ENCODE assay signal across 11 cellular contexts in genomic region chr1:6273380-6273891, GRCh38. TPM values are rescaled to one million over a fixed set of nuclear protein-coding genes. Genes with fewer than 3 reads are reported as not detected.
A peak's percentile ranks its signal among the peaks of the same experiment; 100 is the strongest.
DNase-seq lines count a peak whose midpoint lies in the region; ATAC-seq and TF ChIP-seq lines count a peak whose summit lies in the region.
"Had no signal": no experiment of that assay in that cellular context is flagged by ENCODE, and none has a peak within 500 bp of the region (broad histone marks: within the 10 kb centered on the region; RNA-seq: fewer than 3 reads in every experiment).

No MANE protein-coding gene starts in this region.

- DNase-seq in AG04449 (ENCODE audit: low read depth, low spot score) = peak; percentile 9
- DNase-seq in IMR-90 = peak; percentile 74
- no peak for DNase-seq in chondrocyte (ENCODE audit: low spot score)
- peak; percentile 60 for DNase-seq in medulla oblongata (ENCODE audit: extremely low spot score)
- no peak for DNase-seq in SIG-M5 (lab: John Stamatoyannopoulos, UW)
- no peak for DNase-seq in activated T-cell treated with anti-CD3 and anti-CD28 coated beads, Interleukin-2, amount 50 U/mL, for 48 hours
- no peak for DNase-seq in NOMO-1 treated with dmso at 0.1 percent for 144 hours (lab: John Stamatoyannopoulos, UW; ENCODE audit: unreplicated experiment)
- DNase-seq: activated naive CD8-positive, alpha-beta T cell treated with anti-CD3 and anti-CD28 coated beads, Interleukin-2, amount 10 ng/mL, durations not matched to agents 7 days and 5 days; CD8-positive, alpha-beta T cell; stimulated activated CD4-positive, alpha-beta T cell treated with anti-CD3 and anti-CD28 coated beads, Interleukin-4, amount 100 ng/mL, for 24 hours had no signal

- BruUV-seq in IMR-90 (replicated peaks; lab: Mats Ljungman, UMichigan) = no TSS peak

- H3K18ac ChIP-seq in IMR-90 (ENCODE audit: low read depth, low read length) = no peak overlapping the region

- TF ChIP-seq CTCF in AG04449 (IDR thresholded peaks at IDR 0.05; ENCODE audit: insufficient read depth, low read length, missing control alignments) (no peak), IMR-90 (conservative IDR thresholded peaks at IDR 0.05; ENCODE audit: low read depth, low read length) (no peak), chondrocyte (IDR thresholded peaks at IDR 0.05) (no peak)

- H3K4me3 ChIP-seq in AG04449 (ENCODE audit: low read depth, low read length) = no peak overlapping the region
- H3K4me3 ChIP-seq in IMR-90 (ENCODE audit: insufficient read depth, low read depth, low read length) = no peak overlapping the region

- no peak for TF ChIP-seq POLR2A in IMR-90 (IDR thresholded peaks at IDR 0.05; ENCODE audit: low read depth, low read length)

- peak overlapping the region; percentile 16 for H2AFZ ChIP-seq in IMR-90 (replicated peaks; ENCODE audit: low read length, poor library complexity)

- H3K27ac ChIP-seq in IMR-90 (ENCODE audit: insufficient read depth, low read length) = no peak overlapping the region

- POLR2A ChIA-PET in AG04449 (lab: Yijun Ruan, JAX) (no interaction called here), IMR-90 (lab: Charles Lee; ENCODE audit: unreplicated experiment) (no interaction called here)

- peaks cover 25% of the 10 kb centered on the region for H3K4me1 ChIP-seq in IMR-90 (ENCODE audit: control insufficient read depth, insufficient read depth, low read length)

- WGBS in IMR-90 (ENCODE audit: extremely low coverage in 2 of 2, insufficient read length in 1 of 2), 2 experiments = no CpG with 5 or more reads among the region's 19 CpGs

- H4K5ac ChIP-seq in IMR-90 (ENCODE audit: low read depth, low read length) = no peak overlapping the region

- CTCF ChIA-PET in AG04449 (lab: Yijun Ruan, JAX) (interaction anchor here (1.0 to 1.1 kb wide), 2 partner anchors 11 to 149 kb away, joined by 3 read pairs; no protein-coding TSS in a partner anchor), IMR-90 (lab: Yijun Ruan, JAX) (no interaction called here)

- 0 out of 2 replicates have a peak overlapping the region, but pooled peaks have one; percentile 10 for H2AK5ac ChIP-seq in IMR-90 (ENCODE audit: low read depth, low read length)

- ATAC-seq in IMR-90 (ENCODE audit: low read depth) (peak; percentile 51), GM18867 (IDR thresholded peaks at IDR 0.05; ENCODE audit: unreplicated experiment) (no peak)
- ATAC-seq: CD8-positive, alpha-beta T cell had no signal

- H3K23ac ChIP-seq in IMR-90 (ENCODE audit: low read depth, low read length) = no peak overlapping the region

- in situ Hi-C loops in IMR-90 (cut with MboI; ENCODE audit: low sequenced_read_pairs) = no loop called here

- no peak overlapping the region for H3K9ac ChIP-seq in IMR-90 (ENCODE audit: low read depth, low read length)

- H2BK120ac ChIP-seq in IMR-90 (ENCODE audit: low read depth, low read length) = no peak overlapping the region

- H3K79me1 ChIP-seq in IMR-90 (ENCODE audit: low read depth in 1 of 2, low read length in 2 of 2) = peaks cover 0 to 29% of the 10 kb centered on the region in 2 experiments; a peak in 2 of 4 replicates

- H4K91ac ChIP-seq in IMR-90 (ENCODE audit: insufficient read depth, low read depth, low read length) = no peak overlapping the region

- H3K9me1 ChIP-seq in IMR-90 (ENCODE audit: insufficient read depth, low read length) = peaks cover 12% of the 10 kb centered on the region; the same call in 1 of the 2 replicates

- H3K27ac Mint-ChIP-seq in chondrocyte (ENCODE audit: unreplicated experiment) = peak overlapping the region; percentile 57
- H3K27ac Mint-ChIP-seq: activated naive CD8-positive, alpha-beta T cell treated with anti-CD3 and anti-CD28 coated beads, Interleukin-2, amount 10 ng/mL, durations not matched to agents 7 days and 5 days; CD8-positive, alpha-beta T cell had no signal

- dilution Hi-C loops in IMR-90 (cut with HindIII; ENCODE audit: low sequenced_read_pairs, unreplicated experiment) = no loop called here

- no peaks in the 10 kb centered on the region for H3K27me3 ChIP-seq in IMR-90 (ENCODE audit: control insufficient read depth, insufficient read depth, low read length)

- H3K9me3 Mint-ChIP-seq in chondrocyte (ENCODE audit: low read depth) = no peaks in the 10 kb centered on the region
- H3K9me3 Mint-ChIP-seq: activated naive CD8-positive, alpha-beta T cell treated with anti-CD3 and anti-CD28 coated beads, Interleukin-2, amount 10 ng/mL, durations not matched to agents 7 days and 5 days; CD8-positive, alpha-beta T cell had no signal

- H4K20me1 ChIP-seq in IMR-90 (ENCODE audit: insufficient read depth, low read length) = no peaks in the 10 kb centered on the region; the same call in 1 of the 2 replicates

- H3K9me3 ChIP-seq in IMR-90 (ENCODE audit: control insufficient read depth, insufficient read depth, low read length) = no peaks in the 10 kb centered on the region

- no peak for TF ChIP-seq RAD21 in IMR-90 (IDR thresholded peaks at IDR 0.05; ENCODE audit: low read length)

- peak overlapping the region; percentile 63 for H2AK9ac ChIP-seq in IMR-90 (replicated peaks; ENCODE audit: low read depth, low read length, poor library complexity)

- peaks cover 2% of the 10 kb centered on the region for H3K36me3 Mint-ChIP-seq in chondrocyte (ENCODE audit: low read depth)
- H3K36me3 Mint-ChIP-seq: CD8-positive, alpha-beta T cell had no signal

- no peak overlapping the region for H2BK15ac ChIP-seq in IMR-90 (ENCODE audit: low read depth, low read length)

- no peak overlapping the region for H3K4me2 ChIP-seq in IMR-90 (ENCODE audit: low read depth, low read length)

- 0 out of 2 replicates have a peak overlapping the region, but pooled peaks have one; percentile 37 for H2BK20ac ChIP-seq in IMR-90 (ENCODE audit: low read depth, low read length)

- H4K8ac ChIP-seq in IMR-90 (ENCODE audit: low read depth in 2 of 2, low read length in 2 of 2) = no peak overlapping the region

- intact Hi-C loops in IMR-90 (cut with micrococcal nuclease) = no loop called here

- peaks cover 36% of the 10 kb centered on the region for H3K4me1 Mint-ChIP-seq in chondrocyte (ENCODE audit: low read depth)
- H3K4me1 Mint-ChIP-seq: activated naive CD8-positive, alpha-beta T cell treated with anti-CD3 and anti-CD28 coated beads, Interleukin-2, amount 10 ng/mL, durations not matched to agents 7 days and 5 days had no signal

- H3K56ac ChIP-seq in IMR-90 (ENCODE audit: extremely low read depth, insufficient read depth, low read length) = no peak overlapping the region

- no peaks in the 10 kb centered on the region for H3K27me3 Mint-ChIP-seq in chondrocyte (ENCODE audit: low read depth)
- H3K27me3 Mint-ChIP-seq: activated naive CD8-positive, alpha-beta T cell treated with anti-CD3 and anti-CD28 coated beads, Interleukin-2, amount 10 ng/mL, durations not matched to agents 7 days and 5 days had no signal

- no peak overlapping the region for H3K14ac ChIP-seq in IMR-90 (replicated peaks; ENCODE audit: low read depth, low read length)

- no peak overlapping the region for H2BK5ac ChIP-seq in IMR-90 (ENCODE audit: low read depth, low read length, poor library complexity, severe bottlenecking)

- H3K4ac ChIP-seq in IMR-90 (ENCODE audit: low read depth, low read length) = peak overlapping the region; percentile 8; the same call in 1 of the 2 replicates

- H3K4me3 Mint-ChIP-seq in chondrocyte (ENCODE audit: unreplicated experiment) = no peak overlapping the region
- H3K4me3 Mint-ChIP-seq: activated naive CD8-positive, alpha-beta T cell treated with anti-CD3 and anti-CD28 coated beads, Interleukin-2, amount 10 ng/mL, durations not matched to agents 7 days and 5 days; CD8-positive, alpha-beta T cell had no signal

- no peaks in the 10 kb centered on the region for H3K36me3 ChIP-seq in IMR-90 (ENCODE audit: control insufficient read depth, insufficient read depth, low read length)

TF ChIP-seq in IMR-90, 13 proteins besides CTCF, POLR2A, EP300 and RAD21:
- TF ChIP-seq RCOR1 (IDR thresholded peaks at IDR 0.05; ENCODE audit: insufficient replicate concordance, low read length) (peak; percentile 52), NFE2L2 (IDR thresholded peaks at IDR 0.05; ENCODE audit: low read depth, low read length) (no peak), CHD1 (IDR thresholded peaks at IDR 0.05; ENCODE audit: low read depth, low read length) (no peak), ELK1 (IDR thresholded peaks at IDR 0.05; ENCODE audit: borderline replicate concordance, low read depth, low read length) (no peak), MAZ (IDR thresholded peaks at IDR 0.05; ENCODE audit: borderline replicate concordance, low read depth, low read length) (peak; percentile 96), FOS (IDR thresholded peaks at IDR 0.05; ENCODE audit: low read depth, low read length) (peak; percentile 63), BHLHE40 (IDR thresholded peaks at IDR 0.05; ENCODE audit: low read depth, low read length) (no peak), MAFK (IDR thresholded peaks at IDR 0.05; ENCODE audit: low read depth, low read length) (no peak), RFX5 (IDR thresholded peaks at IDR 0.05; ENCODE audit: low read depth, low read length) (no peak)

RNA-seq across cellular contexts. Expression of gene GPR153, which starts 12.5 kb away (rescaled TPM):
- total RNA-seq in IMR-90 (2012; rRNA removed) = 1.7 and 1.8 TPM in 2 replicates
- polyA plus RNA-seq in IMR-90 (2012; rRNA removed) = 5.2 and 6.5 TPM in 2 replicates
- 4.8 and 9.2 TPM in 2 replicates for polyA plus RNA-seq in IMR-90 (2012; cell fraction: cytosol; rRNA removed)
- polyA plus RNA-seq in IMR-90 (2012; cell fraction: nucleus; rRNA removed; ENCODE audit: low replicate concordance) = 11.6 and 25.5 TPM in 2 replicates
- 4.2 to 5.8 TPM (median 4.4 TPM) in 3 replicates for total RNA-seq in chondrocyte

RNA-seq across cellular contexts. Expression of gene HES3, which starts 29.5 kb away (rescaled TPM):
- total RNA-seq in IMR-90 (2012; rRNA removed) (not detected in 2 replicates), chondrocyte (not detected in 3 replicates)
- not detected in 2 replicates for polyA plus RNA-seq in IMR-90 (2012; rRNA removed)
- polyA plus RNA-seq in IMR-90 (2012; cell fraction: cytosol; rRNA removed) = not detected in 2 replicates
- not detected in 2 replicates for polyA plus RNA-seq in IMR-90 (2012; cell fraction: nucleus; rRNA removed; ENCODE audit: low replicate concordance)
- total RNA-seq: activated naive CD8-positive, alpha-beta T cell treated with anti-CD3 and anti-CD28 coated beads, Interleukin-2, amount 10 ng/mL, durations not matched to agents 7 days and 5 days; CD8-positive, alpha-beta T cell had no signal

RNA-seq across cellular contexts. Expression of gene ICMT, which starts 37.7 kb away (rescaled TPM):
- total RNA-seq in IMR-90 (2012; rRNA removed) = 53.9 and 61.7 TPM in 2 replicates
- 36.4 and 37.2 TPM in 2 replicates for polyA plus RNA-seq in IMR-90 (2012; rRNA removed)
- 23.0 and 23.1 TPM in 2 replicates for polyA plus RNA-seq in IMR-90 (2012; cell fraction: cytosol; rRNA removed)
- 8.0 and 15.4 TPM in 2 replicates for polyA plus RNA-seq in IMR-90 (2012; cell fraction: nucleus; rRNA removed; ENCODE audit: low replicate concordance)
- 72.7 to 94.2 TPM (median 73.1 TPM) in 3 replicates for total RNA-seq in chondrocyte

Comparison
In these comparisons a context has a peak if more than half of its experiments do, and no peak if none do; other contexts are left out.
1. DNase-seq: peak in AG04449 (single experiment), IMR-90 (single experiment) and medulla oblongata (single experiment); none in chondrocyte (single experiment), SIG-M5 (single experiment), activated T-cell treated with anti-CD3 and anti-CD28 coated beads, Interleukin-2, amount 50 U/mL, for 48 hours (0 of 2) and NOMO-1 treated with dmso at 0.1 percent for 144 hours (single experiment).